ENCODE assay signal across 11 cellular contexts in the genomic region with DNA sequence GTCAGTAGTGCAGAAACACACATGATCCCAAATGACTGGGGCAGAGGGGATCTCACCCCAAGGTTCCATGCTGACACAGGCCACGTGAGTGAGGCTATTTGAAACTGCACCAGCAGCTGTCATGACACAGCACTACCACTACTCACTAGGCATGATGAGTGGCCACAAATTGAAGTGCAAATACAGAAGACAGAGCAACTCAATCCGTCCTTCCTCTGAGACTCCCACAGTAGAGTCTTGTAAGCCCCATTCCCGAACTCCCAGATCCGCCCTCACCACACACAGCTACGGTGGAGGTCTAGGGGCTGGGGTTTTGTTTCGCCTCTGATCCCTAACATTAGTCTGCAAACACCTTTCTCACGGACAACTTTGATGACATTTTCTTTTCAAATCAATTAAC.
DNase-seq lines count a peak whose midpoint lies in the region; ATAC-seq, FAIRE-seq and TF ChIP-seq lines count a peak whose summit lies in the region.
"Had no signal": no experiment of that assay in that cellular context is flagged by ENCODE, and none has a peak within 500 bp of the region (broad histone marks: within the 10 kb centered on the region; RNA-seq: fewer than 3 reads in every experiment).

No MANE protein-coding gene starts in this region.

- DNase-seq in cardiac muscle cell (ENCODE audit: low read depth in 1 of 2, low spot score in 1 of 2) = peak in 1 of 2 donors; percentile 8
- no peak for DNase-seq in left ventricle myocardium inferior
- DNase-seq in NCI-H510A (lab: John Stamatoyannopoulos, UW) = peak; percentile 58
- peak; percentile 1 for DNase-seq in epithelial cell of esophagus (ENCODE audit: low read depth)
- peak; percentile 3 for DNase-seq in urothelium cell line (ENCODE audit: low spot score)
- no peak for DNase-seq in GOT3 (lab: John Stamatoyannopoulos, UW)
- no peak for DNase-seq in activated T-cell treated with anti-CD3 and anti-CD28 coated beads, Interleukin-2, amount 50 U/mL, for 48 hours
- DNase-seq: naive thymus-derived CD4-positive, alpha-beta T cell; stimulated activated naive CD8-positive, alpha-beta T cell treated with anti-CD3 and anti-CD28 coated beads, Interleukin-15, Interleukin-2, amounts not matched to agents 100 U/mL and 50 U/mL, for 24 hours had no signal

- H3K4me3 ChIP-seq in cardiac muscle cell = no peak overlapping the region
- H3K4me3 ChIP-seq in left ventricle myocardium inferior = no peak overlapping the region
- no peak overlapping the region for H3K4me3 ChIP-seq in epithelial cell of esophagus (ENCODE audit: low read length)

- H3K36me3 ChIP-seq in cardiac muscle cell = peaks cover 24% of the 10 kb centered on the region
- H3K36me3 ChIP-seq in left ventricle myocardium inferior = peaks cover 48% of the 10 kb centered on the region

- TF ChIP-seq CTCF in cardiac muscle cell (IDR thresholded peaks at IDR 0.05; ENCODE audit: low read depth, low read length) = no peak
- no peak for TF ChIP-seq CTCF in left ventricle myocardium inferior (IDR thresholded peaks at IDR 0.05; ENCODE audit: borderline replicate concordance)
- TF ChIP-seq CTCF in epithelial cell of esophagus (IDR thresholded peaks at IDR 0.05; ENCODE audit: insufficient read depth, low read depth, low read length, missing control alignments) = no peak

- H3K27ac ChIP-seq in cardiac muscle cell = peak overlapping the region; percentile 1
- no peak overlapping the region for H3K27ac ChIP-seq in left ventricle myocardium inferior (replicated peaks)
- H3K27ac ChIP-seq: VCaP had no signal

- H3K27me3 ChIP-seq in cardiac muscle cell = no peaks in the 10 kb centered on the region
- no peaks in the 10 kb centered on the region for H3K27me3 ChIP-seq in left ventricle myocardium inferior (ENCODE audit: low read depth)

- intact Hi-C loops in left ventricle myocardium inferior (cut with micrococcal nuclease) = no loop called here

- H3K9me3 ChIP-seq in cardiac muscle cell (ENCODE audit: low read depth) (no peaks in the 10 kb centered on the region), left ventricle myocardium inferior (replicated peaks) (no peaks in the 10 kb centered on the region)

- ATAC-seq in GM21529 (IDR thresholded peaks at IDR 0.05; ENCODE audit: unreplicated experiment) = no peak
- ATAC-seq: naive thymus-derived CD4-positive, alpha-beta T cell; stimulated activated naive CD8-positive, alpha-beta T cell treated with anti-CD3 and anti-CD28 coated beads, Interleukin-15, Interleukin-2, amounts not matched to agents 100 U/mL and 50 U/mL, for 24 hours had no signal

- H3K4me1 ChIP-seq in cardiac muscle cell (ENCODE audit: low read depth) (no peaks in the 10 kb centered on the region), left ventricle myocardium inferior (no peaks in the 10 kb centered on the region)

- no peak for FAIRE-seq in urothelium cell line (lab: Jason Lieb, UNC)

Comparison
In these comparisons a context has a peak if more than half of its experiments do, and no peak if none do; other contexts are left out.
1. DNase-seq: peak in NCI-H510A (single experiment), epithelial cell of esophagus (single experiment) and urothelium cell line (single experiment); none in left ventricle myocardium inferior (single experiment), GOT3 (single experiment) and activated T-cell treated with anti-CD3 and anti-CD28 coated beads, Interleukin-2, amount 50 U/mL, for 48 hours (0 of 2).